In the genomic region with DNA sequence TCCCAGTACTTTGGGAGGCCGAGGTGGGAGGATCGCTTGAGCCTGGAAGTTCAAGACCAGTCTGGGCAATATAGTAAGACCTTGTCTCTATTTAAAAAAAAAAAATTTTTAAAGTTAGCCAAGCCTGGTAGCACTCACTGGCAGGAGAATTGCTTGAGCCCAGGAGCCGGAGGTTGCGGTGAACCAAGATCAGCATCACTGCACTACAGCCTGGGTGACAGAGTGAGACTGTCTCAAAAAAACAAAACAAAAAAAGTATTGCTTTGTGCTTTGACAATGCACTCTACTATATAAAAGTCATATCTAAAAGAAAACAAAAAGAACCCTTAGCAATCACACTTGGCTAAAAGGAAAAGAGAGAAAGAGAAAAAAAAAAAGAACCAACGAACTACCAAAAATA, we compare ENCODE assay signal across 14 cellular contexts.
"Had no signal": no experiment of that assay in that cellular context is flagged by ENCODE, and none has a peak within 500 bp of the region (broad histone marks: within the 10 kb centered on the region; RNA-seq: fewer than 3 reads in every experiment).

No MANE protein-coding gene starts in this region.

- H3K4me3 Mint-ChIP-seq: naive B cell, T-cell had no signal

- H3K36me3 Mint-ChIP-seq: naive B cell had no signal

- DNase-seq: activated CD4-positive, alpha-beta T cell treated with anti-CD3 and anti-CD28 coated beads for 1 hour; activated CD4-positive, alpha-beta T cell treated with anti-CD3 and anti-CD28 coated beads, Interleukin-2, amount 50 U/mL, for 4 hours; activated gamma-delta T cell treated with Interleukin-2 at 50 U/mL for 16 hours; aorta; dorsolateral prefrontal cortex; islet precursor cell; naive B cell; posterior cingulate gyrus; retina; stimulated activated naive CD4-positive, alpha-beta T cell; transverse colon had no signal

- H3K9me3 Mint-ChIP-seq: naive B cell, T-cell had no signal

- H3K27ac Mint-ChIP-seq: T-cell had no signal

- ATAC-seq: esophagus mucosa, left lobe of liver, T-cell had no signal

- H3K27me3 Mint-ChIP-seq: naive B cell, T-cell had no signal
